Comparison of ENCODE assay signal across 18 cellular contexts in genomic region chr4:147589586-147589985, GRCh38. TPM values are rescaled to one million over a fixed set of nuclear protein-coding genes. Genes with fewer than 3 reads are reported as not detected.
DNase-seq lines count a peak whose midpoint lies in the region; ATAC-seq, FAIRE-seq and TF ChIP-seq lines count a peak whose summit lies in the region.
"Had no signal": no experiment of that assay in that cellular context is flagged by ENCODE, and none has a peak within 500 bp of the region (broad histone marks: within the 10 kb centered on the region; RNA-seq: fewer than 3 reads in every experiment).

No MANE protein-coding gene starts in this region.

- no peaks in the 10 kb centered on the region for H3K79me2 ChIP-seq in H1 (ENCODE audit: control insufficient read depth in 1 of 2, insufficient read depth in 2 of 2, low read length in 2 of 2)
- H3K79me2 ChIP-seq in osteoblast (ENCODE audit: insufficient read depth, low read length), result no peaks in the 10 kb centered on the region

- H2BK120ac ChIP-seq in H1 (replicated peaks; ENCODE audit: low read depth, low read length), result no peak overlapping the region

- TF ChIP-seq CTCF in left ventricle myocardium inferior (IDR thresholded peaks at IDR 0.05; ENCODE audit: borderline replicate concordance) (no peak), H1 (IDR thresholded peaks at IDR 0.05; ENCODE audit: control extremely low read depth in 1 of 3, insufficient read depth in 1 of 3, low read depth in 1 of 3, low read length in 3 of 3) (no peak), osteoblast (IDR thresholded peaks at IDR 0.05; ENCODE audit: extremely low read depth, low read depth, low read length) (no peak), foreskin keratinocyte (conservative IDR thresholded peaks at IDR 0.05) (no peak)

- WGBS in H1 (ENCODE audit: extremely low coverage in 1 of 2, insufficient coverage in 1 of 2, insufficient read length in 1 of 2, insufficient replicate concordance in 2 of 2, low coverage in 1 of 2, low lambda C conversion rate in 2 of 2, missing lambda C conversion rate in 1 of 2), 2 experiments, result 87% methylated on average over 1 of the region's 1 CpG; no CpG with 5 or more reads in 1 of the 2 experiments

- POLR2A ChIA-PET in H1 (lab: Charles Lee; ENCODE audit: partially characterized antibody), result interaction anchor here (1.2 kb wide), 1 partner anchor 245 kb away, joined by 3 read pairs; no protein-coding TSS in a partner anchor

- no peak overlapping the region for H2BK20ac ChIP-seq in H1 (ENCODE audit: low read length)

- no peak for TF ChIP-seq EP300 in H1 (IDR thresholded peaks at IDR 0.05; ENCODE audit: borderline replicate concordance in 1 of 2, low read depth in 2 of 2, low read length in 2 of 2)

- no peak overlapping the region for H2BK15ac ChIP-seq in H1 (ENCODE audit: low read length)

- no peak overlapping the region for H3K14ac ChIP-seq in H1 (ENCODE audit: insufficient read length)

- H4K91ac ChIP-seq in H1 (replicated peaks; ENCODE audit: insufficient read length, low read length), result no peak overlapping the region

- no peaks in the 10 kb centered on the region for H3K79me1 ChIP-seq in H1 (ENCODE audit: low read depth, low read length)

- H3K9ac ChIP-seq in H1 (replicated peaks in 1 of 4; ENCODE audit: extremely low read depth in 1 of 4, low read depth in 3 of 4, low read length in 3 of 4), result no peak overlapping the region

- H2BK12ac ChIP-seq in H1 (ENCODE audit: low read depth, low read length), result no peak overlapping the region

- H3K23me2 ChIP-seq in H1 (ENCODE audit: low read depth, low read length), result no peaks in the 10 kb centered on the region

- intact Hi-C loops in left ventricle myocardium inferior (cut with micrococcal nuclease) (no loop called here), Right ventricle myocardium inferior (cut with DNase I) (loop anchor here (5.0 kb wide), 2 partner anchors 427 to 572 kb away; no protein-coding TSS in a partner anchor)

- no peaks in the 10 kb centered on the region for H3K9me3 Mint-ChIP-seq in activated naive CD4-positive, alpha-beta T cell treated with anti-CD3 and anti-CD28 coated beads, Interleukin-2, amount 10 ng/mL, durations not matched to agents 7 days and 5 days
- H3K9me3 Mint-ChIP-seq: CD4-positive, alpha-beta T cell; natural killer cell had no signal

- H3K4ac ChIP-seq in H1 (replicated peaks; ENCODE audit: insufficient read length, low read depth, low read length), result peak overlapping the region; percentile 48

- no peaks in the 10 kb centered on the region for H3K36me3 Mint-ChIP-seq in activated naive CD4-positive, alpha-beta T cell treated with anti-CD3 and anti-CD28 coated beads, Interleukin-2, amount 10 ng/mL, durations not matched to agents 7 days and 5 days
- H3K36me3 Mint-ChIP-seq: activated CD4-positive, alpha-beta memory T cell treated with anti-CD3 and anti-CD28 coated beads for 36 hours; natural killer cell had no signal

- ATAC-seq in Right ventricle myocardium inferior (no peak), GM19395 (IDR thresholded peaks at IDR 0.05; ENCODE audit: unreplicated experiment) (no peak), foreskin keratinocyte (no peak)

- no peak overlapping the region for H3K56ac ChIP-seq in H1 (replicated peaks; ENCODE audit: insufficient read length, low read depth, low read length)

- H3K27me3 ChIP-seq in left ventricle myocardium inferior (ENCODE audit: low read depth) (no peaks in the 10 kb centered on the region), H1 (replicated peaks in 1 of 4; ENCODE audit: control insufficient read depth in 3 of 4, extremely low read depth in 1 of 4, insufficient read depth in 3 of 4, low read length in 3 of 4) (no peaks in the 10 kb centered on the region), osteoblast (ENCODE audit: insufficient read depth, low read length) (no peaks in the 10 kb centered on the region), foreskin keratinocyte (no peaks in the 10 kb centered on the region)
- H3K27me3 ChIP-seq: cardiac muscle cell, tibial artery had no signal

- no peak for TF ChIP-seq RAD21 in H1 (IDR thresholded peaks at IDR 0.05 in 1 of 2, conservative IDR thresholded peaks at IDR 0.05 in 1 of 2; ENCODE audit: low read depth in 2 of 2, low read length in 2 of 2)

- FAIRE-seq in H1 (lab: Jason Lieb, UNC), result no peak

- H3K4me3 Mint-ChIP-seq in activated naive CD4-positive, alpha-beta T cell treated with anti-CD3 and anti-CD28 coated beads, Interleukin-2, amount 10 ng/mL, durations not matched to agents 7 days and 5 days, result no peak overlapping the region
- H3K4me3 Mint-ChIP-seq: activated CD4-positive, alpha-beta memory T cell treated with anti-CD3 and anti-CD28 coated beads for 36 hours; activated naive CD8-positive, alpha-beta T cell; activated T-cell treated with anti-CD3 and anti-CD28 coated beads, Interleukin-2, amount 50 U/mL, for 24 hours; CD4-positive, alpha-beta T cell; natural killer cell had no signal

- H3K4me2 ChIP-seq in H1 (ENCODE audit: insufficient read depth in 1 of 2, low read depth in 2 of 2, low read length in 2 of 2), result no peak overlapping the region
- H3K4me2 ChIP-seq in osteoblast (ENCODE audit: insufficient read depth, low read length), result no peak overlapping the region

- H3K18ac ChIP-seq in H1 (ENCODE audit: extremely low read depth, low read length), result no peak overlapping the region

- H3K4me1 ChIP-seq in left ventricle myocardium inferior (no peaks in the 10 kb centered on the region), H1 (replicated peaks in 1 of 4; ENCODE audit: control insufficient read depth in 3 of 4, insufficient read depth in 4 of 4, low read length in 3 of 4) (peaks cover 0 to 3% (median 0%) of the 10 kb centered on the region in 4 experiments; a peak in 1 of 7 replicates), osteoblast (ENCODE audit: insufficient read depth, low read length) (peaks cover 9% of the 10 kb centered on the region), foreskin keratinocyte (no peaks in the 10 kb centered on the region)
- H3K4me1 ChIP-seq: right lobe of liver had no signal

- H4K20me1 ChIP-seq in H1 (replicated peaks in 1 of 2; ENCODE audit: control insufficient read depth in 1 of 2, insufficient read depth in 2 of 2, low read length in 2 of 2) (no peaks in the 10 kb centered on the region), osteoblast (ENCODE audit: insufficient read depth, low read length) (no peaks in the 10 kb centered on the region)

- no peak overlapping the region for H2BK5ac ChIP-seq in H1 (ENCODE audit: low read depth, low read length)

- H3K4me3 ChIP-seq in left ventricle myocardium inferior (no peak overlapping the region), H1 (ENCODE audit: extremely low read depth in 1 of 4, insufficient read depth in 2 of 4, low read depth in 3 of 4, low read length in 4 of 4) (no peak overlapping the region), osteoblast (ENCODE audit: insufficient read depth, low read length) (no peak overlapping the region)
- H3K4me3 ChIP-seq: cardiac muscle cell, K562, right lobe of liver, tibial artery had no signal

- H3K36me3 ChIP-seq in left ventricle myocardium inferior (no peaks in the 10 kb centered on the region), H1 (ENCODE audit: control insufficient read depth in 2 of 4, insufficient read depth in 4 of 4, low read length in 3 of 4) (no peaks in the 10 kb centered on the region), osteoblast (ENCODE audit: insufficient read depth, low read length) (no peaks in the 10 kb centered on the region)
- H3K36me3 ChIP-seq: cardiac muscle cell, right lobe of liver, tibial artery had no signal

- H3K27me3 Mint-ChIP-seq in activated naive CD4-positive, alpha-beta T cell treated with anti-CD3 and anti-CD28 coated beads, Interleukin-2, amount 10 ng/mL, durations not matched to agents 7 days and 5 days, result peaks cover 4% of the 10 kb centered on the region
- H3K27me3 Mint-ChIP-seq: CD4-positive, alpha-beta T cell had no signal

- peaks cover 9% of the 10 kb centered on the region for H3K9me3 ChIP-seq in left ventricle myocardium inferior (replicated peaks)
- peaks cover 3 to 4% of the 10 kb centered on the region in 2 experiments; a peak in 2 of 4 replicates for H3K9me3 ChIP-seq in H1 (ENCODE audit: insufficient read depth in 2 of 2, low read depth in 1 of 2, low read length in 1 of 2)
- H3K9me3 ChIP-seq in osteoblast (ENCODE audit: low read depth, low read length), result no peaks in the 10 kb centered on the region
- H3K9me3 ChIP-seq: right lobe of liver had no signal

- no peak overlapping the region for H3K27ac Mint-ChIP-seq in activated naive CD4-positive, alpha-beta T cell treated with anti-CD3 and anti-CD28 coated beads, Interleukin-2, amount 10 ng/mL, durations not matched to agents 7 days and 5 days
- H3K27ac Mint-ChIP-seq: activated CD4-positive, alpha-beta memory T cell treated with anti-CD3 and anti-CD28 coated beads for 36 hours; activated naive CD8-positive, alpha-beta T cell; activated T-cell treated with anti-CD3 and anti-CD28 coated beads, Interleukin-2, amount 50 U/mL, for 24 hours; CD4-positive, alpha-beta T cell; natural killer cell had no signal

- CTCF ChIA-PET in H1 (lab: Charles Lee; ENCODE audit: partially characterized antibody), result interaction anchor here (0.6 to 3.1 kb wide), 38 partner anchors 8 to 570 kb away, joined by 3 to 32 read pairs (median 4); partner anchors contain the start of gene EDNRA
- CTCF ChIA-PET in activated naive CD4-positive, alpha-beta T cell treated with anti-CD3 and anti-CD28 coated beads, Interleukin-2, amount 10 ng/mL, durations not matched to agents 7 days and 5 days (lab: Charles Lee), result interaction anchor here (0.6 to 4.9 kb wide), 16 partner anchors 9 to 1353 kb away, joined by 3 to 47 read pairs (median 3); partner anchors contain the start of gene ARHGAP10

- H2AK5ac ChIP-seq in H1 (ENCODE audit: low read depth, low read length), result no peak overlapping the region

- DNase-seq in left ventricle myocardium inferior, result no peak
- DNase-seq in Right ventricle myocardium inferior (ENCODE audit: missing footprints), result no peak
- DNase-seq in H1 (ENCODE audit: low read depth in 1 of 2, low spot score in 2 of 2), result no peak
- peak; percentile 10 for DNase-seq in osteoblast (ENCODE audit: insufficient read length, low spot score, missing footprints)
- DNase-seq in NCI-H774 (lab: John Stamatoyannopoulos, UW), result no peak
- DNase-seq in foreskin keratinocyte, result no peak
- DNase-seq in activated naive CD4-positive, alpha-beta T cell treated with anti-CD3 and anti-CD28 coated beads, Interleukin-2, amount 10 ng/mL, durations not matched to agents 7 days and 5 days, result no peak
- DNase-seq: natural killer cell, right lobe of liver had no signal

- H4K5ac ChIP-seq in H1 (ENCODE audit: insufficient read length, low read depth, low read length), result no peak overlapping the region

- no peaks in the 10 kb centered on the region for H3K4me1 Mint-ChIP-seq in activated naive CD4-positive, alpha-beta T cell treated with anti-CD3 and anti-CD28 coated beads, Interleukin-2, amount 10 ng/mL, durations not matched to agents 7 days and 5 days
- H3K4me1 Mint-ChIP-seq: natural killer cell had no signal

- no peak for TF ChIP-seq POLR2A in H1 (IDR thresholded peaks at IDR 0.05; ENCODE audit: control extremely low read depth in 1 of 2, low read depth in 2 of 2, low read length in 2 of 2)

- H3K27ac ChIP-seq in left ventricle myocardium inferior (replicated peaks), result peak overlapping the region; percentile 21
- no peak overlapping the region for H3K27ac ChIP-seq in H1 (ENCODE audit: low read depth, low read length)
- peak overlapping the region; percentile 1 for H3K27ac ChIP-seq in osteoblast (ENCODE audit: low read depth, low read length)
- H3K27ac ChIP-seq in foreskin keratinocyte, result no peak overlapping the region
- H3K27ac ChIP-seq: cardiac muscle cell, HL-60, right lobe of liver had no signal

- H4K8ac ChIP-seq in H1 (ENCODE audit: extremely low read depth, insufficient read depth, low read length), result no peak overlapping the region; the same call in 1 of the 2 replicates

- H2AFZ ChIP-seq in H1 (ENCODE audit: low read length) (peak overlapping the region; percentile 11; the same call in 1 of the 2 replicates), osteoblast (ENCODE audit: low read length) (peak overlapping the region; percentile 5)

- H3K23ac ChIP-seq in H1 (ENCODE audit: insufficient read length), result no peak overlapping the region

RNA-seq across cellular contexts. Expression of gene TMEM184C, which starts 27.6 kb away (rescaled TPM):
- total RNA-seq in left ventricle myocardium inferior, result 24.7 TPM
- total RNA-seq in Right ventricle myocardium inferior, result 26.4 TPM
- 39.3 and 42.4 TPM in 2 replicates for total RNA-seq in H1 (2021; fragmentation: NEBNext Ultra II Directional; extraction: Animal tissue kit (Norgen Biotek cat#: 25700))
- 10.3 and 11.1 TPM in 2 replicates for polyA plus RNA-seq in H1 (2011; rRNA removed)
- polyA plus RNA-seq in H1 (2011; cell fraction: cytosol; rRNA removed), result 12.6 TPM
- 21.5 TPM for polyA plus RNA-seq in H1 (2011; cell fraction: nucleus; rRNA removed)
- polyA plus RNA-seq in H1 (2012, experiment 1 of 2), result 21.1 to 30.5 TPM (median 27.9 TPM) in 4 replicates
- polyA plus RNA-seq in H1 (2012, experiment 2 of 2), result 4.2 TPM
- polyA plus RNA-seq in H1 (2013, experiment 1 of 2), result 26.6 TPM
- polyA plus RNA-seq in H1 (2013, experiment 2 of 2), result 24.5 TPM
- polyA minus RNA-seq in H1 (2011; rRNA and poly(A)+ RNA removed), result 58.3 and 60.7 TPM in 2 replicates
- 34.0 TPM for polyA minus RNA-seq in H1 (2011; cell fraction: cytosol; rRNA and poly(A)+ RNA removed)
- polyA minus RNA-seq in H1 (2011; cell fraction: nucleus; rRNA and poly(A)+ RNA removed), result 68.4 TPM
- 35.1 and 43.4 TPM in 2 replicates for total RNA-seq in osteoblast
- 23.3 and 26.1 TPM in 2 replicates for total RNA-seq in foreskin keratinocyte
- 7.1 and 8.5 TPM in 2 replicates for polyA plus RNA-seq in foreskin keratinocyte

Comparison
In these comparisons a context has a peak if more than half of its experiments do, and no peak if none do; other contexts are left out.
1. H3K27ac ChIP-seq: peak in left ventricle myocardium inferior (single experiment) and osteoblast (single experiment); none in H1 (single experiment) and foreskin keratinocyte (single experiment).